In genomic region chr3:2810723-2811122, GRCh38 we compare ENCODE assay signal across 1 cellular context.
A peak's percentile ranks its signal among the peaks of the same experiment; 100 is the strongest.
TF ChIP-seq lines count a peak whose summit lies in the region.

No MANE protein-coding gene starts in this region.

TF ChIP-seq in HEK293, 187 proteins besides CTCF, POLR2A, EP300 and RAD21 (continued from another document):
- TF ChIP-seq PRDM2 (tag by site-specific recombination; IDR thresholded peaks at IDR 0.05; ENCODE audit: borderline replicate concordance) = no peak
- no peak for TF ChIP-seq ZNF366 (tag by site-specific recombination; conservative IDR thresholded peaks at IDR 0.05)
- TF ChIP-seq KLF10 (tag by site-specific recombination; IDR thresholded peaks at IDR 0.05) = no peak
- TF ChIP-seq ZNF654 (tag by site-specific recombination; IDR thresholded peaks at IDR 0.05; ENCODE audit: low read depth) = no peak
- TF ChIP-seq ZBTB48 (tag by site-specific recombination; IDR thresholded peaks at IDR 0.05) = no peak
- peak; percentile 91 for TF ChIP-seq REST (tag by site-specific recombination; IDR thresholded peaks at IDR 0.05)
